Comparison of ENCODE assay signal across 1 cellular context in the genomic region with DNA sequence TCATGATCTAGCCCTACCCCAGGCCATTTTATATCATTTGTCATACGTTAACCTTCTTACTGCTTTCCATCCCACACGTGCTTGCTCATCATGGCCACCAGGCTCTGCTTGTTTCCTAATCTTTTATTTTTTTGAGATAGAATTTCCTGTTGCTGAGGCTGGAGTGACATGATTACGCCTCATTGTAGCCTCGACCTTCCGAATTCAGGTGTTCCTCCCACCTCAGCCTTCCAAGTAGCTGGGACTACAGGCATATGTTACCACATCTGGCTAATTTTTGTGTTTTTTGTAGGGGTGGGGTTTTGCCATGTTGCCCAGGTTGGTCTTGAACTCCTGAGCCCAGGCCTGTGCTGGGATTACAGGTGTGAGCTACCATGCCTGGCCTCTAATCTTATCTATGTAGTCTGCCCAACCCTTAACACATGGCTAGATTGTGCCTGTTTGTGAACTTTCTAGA.
TF ChIP-seq lines count a peak whose summit lies in the region.

No MANE protein-coding gene starts in this region.

TF ChIP-seq in K562, 482 proteins besides CTCF, POLR2A, EP300 and RAD21 (continued from another document and continues in another):
- TF ChIP-seq YY1 (IDR thresholded peaks at IDR 0.05; ENCODE audit: borderline replicate concordance in 1 of 3, control insufficient read depth in 1 of 3, extremely low read depth in 1 of 3, insufficient read depth in 3 of 3, insufficient read length in 1 of 3, insufficient replicate concordance in 2 of 3, low read depth in 1 of 3, low read length in 2 of 3) (peak in 1 of 3 experiments; percentile 83), CTBP1 (IDR thresholded peaks at IDR 0.05; ENCODE audit: borderline replicate concordance) (peak; percentile 43), GTF2E2 (tag; IDR thresholded peaks at IDR 0.05) (no peak), COPS2 (conservative IDR thresholded peaks at IDR 0.05) (no peak), KDM1A (IDR thresholded peaks at IDR 0.05) (no peak), ZNF175 (CRISPR knock-in tag; IDR thresholded peaks at IDR 0.05; ENCODE audit: low read depth) (no peak), ZEB2 (IDR thresholded peaks at IDR 0.05) (0 out of 2 replicates have a peak, but pooled peaks have one; percentile 55), YBX1 (IDR thresholded peaks at IDR 0.05) (no peak), ZNF124 (CRISPR knock-in tag; IDR thresholded peaks at IDR 0.05) (no peak), ELF2 (CRISPR knock-in tag; IDR thresholded peaks at IDR 0.05) (no peak), HIVEP1 (CRISPR knock-in tag; IDR thresholded peaks at IDR 0.05) (no peak), CSDE1 (IDR thresholded peaks at IDR 0.05) (no peak), JUND (IDR thresholded peaks at IDR 0.05; ENCODE audit: borderline replicate concordance, low read depth, low read length) (no peak), JUND (tag; IDR thresholded peaks at IDR 0.05; ENCODE audit: borderline replicate concordance, low read depth, low read length) (no peak; the same call in 2 of the 3 replicates), HNRNPH1 (optimal IDR thresholded peaks at IDR 0.05; ENCODE audit: low read depth, low read length) (no peak), CXXC5 (CRISPR knock-in tag; IDR thresholded peaks at IDR 0.05) (0 out of 2 replicates have a peak, but pooled peaks have one; percentile 24), HMG20B (CRISPR knock-in tag; IDR thresholded peaks at IDR 0.05) (no peak), MCM5 (IDR thresholded peaks at IDR 0.05; ENCODE audit: low read depth) (no peak), TAL1 (IDR thresholded peaks at IDR 0.05) (peak; percentile 32; the same call in 1 of the 2 replicates), LARP7 (IDR thresholded peaks at IDR 0.05) (no peak), SIN3B (IDR thresholded peaks at IDR 0.05; ENCODE audit: low read depth) (no peak), SMAD2 (IDR thresholded peaks at IDR 0.05; ENCODE audit: low read depth, low read length) (no peak), NFRKB (IDR thresholded peaks at IDR 0.05; ENCODE audit: low read depth) (peak; percentile 56; the same call in 1 of the 2 replicates), MAFF (IDR thresholded peaks at IDR 0.05; ENCODE audit: low read length) (no peak), ARID2 (IDR thresholded peaks at IDR 0.05) (no peak), FOXJ2 (tag; IDR thresholded peaks at IDR 0.05) (no peak)
- TF ChIP-seq, protein P1, sequence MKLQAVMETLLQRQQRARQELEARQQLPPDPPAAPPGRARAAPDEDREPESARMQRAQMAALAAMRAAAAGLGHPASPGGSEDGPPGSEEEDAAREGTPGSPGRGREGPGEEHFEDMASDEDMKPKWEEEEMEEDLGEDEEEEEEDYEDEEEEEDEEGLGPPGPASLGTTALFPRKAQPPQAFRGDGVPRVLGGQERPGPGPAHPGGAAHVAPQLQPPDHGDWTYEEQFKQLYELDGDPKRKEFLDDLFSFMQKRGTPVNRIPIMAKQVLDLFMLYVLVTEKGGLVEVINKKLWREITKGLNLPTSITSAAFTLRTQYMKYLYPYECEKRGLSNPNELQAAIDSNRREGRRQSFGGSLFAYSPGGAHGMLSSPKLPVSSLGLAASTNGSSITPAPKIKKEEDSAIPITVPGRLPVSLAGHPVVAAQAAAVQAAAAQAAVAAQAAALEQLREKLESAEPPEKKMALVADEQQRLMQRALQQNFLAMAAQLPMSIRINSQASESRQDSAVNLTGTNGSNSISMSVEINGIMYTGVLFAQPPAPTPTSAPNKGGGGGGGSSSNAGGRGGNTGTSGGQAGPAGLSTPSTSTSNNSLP (IDR thresholded peaks at IDR 0.05; ENCODE audit: borderline replicate concordance, low read depth, low read length): no peak
- TF ChIP-seq, protein P2, sequence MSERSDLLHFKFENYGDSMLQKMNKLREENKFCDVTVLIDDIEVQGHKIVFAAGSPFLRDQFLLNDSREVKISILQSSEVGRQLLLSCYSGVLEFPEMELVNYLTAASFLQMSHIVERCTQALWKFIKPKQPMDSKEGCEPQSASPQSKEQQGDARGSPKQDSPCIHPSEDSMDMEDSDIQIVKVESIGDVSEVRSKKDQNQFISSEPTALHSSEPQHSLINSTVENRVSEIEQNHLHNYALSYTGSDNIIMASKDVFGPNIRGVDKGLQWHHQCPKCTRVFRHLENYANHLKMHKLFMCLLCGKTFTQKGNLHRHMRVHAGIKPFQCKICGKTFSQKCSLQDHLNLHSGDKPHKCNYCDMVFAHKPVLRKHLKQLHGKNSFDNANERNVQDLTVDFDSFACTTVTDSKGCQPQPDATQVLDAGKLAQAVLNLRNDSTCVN (CRISPR knock-in tag; IDR thresholded peaks at IDR 0.05): no peak
- TF ChIP-seq, protein P3, sequence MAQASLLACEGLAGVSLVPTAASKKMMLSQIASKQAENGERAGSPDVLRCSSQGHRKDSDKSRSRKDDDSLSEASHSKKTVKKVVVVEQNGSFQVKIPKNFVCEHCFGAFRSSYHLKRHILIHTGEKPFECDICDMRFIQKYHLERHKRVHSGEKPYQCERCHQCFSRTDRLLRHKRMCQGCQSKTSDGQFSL (CRISPR knock-in tag; IDR thresholded peaks at IDR 0.05): no peak
- TF ChIP-seq, protein P3 (tag; IDR thresholded peaks at IDR 0.05): no peak
- TF ChIP-seq, protein P4, sequence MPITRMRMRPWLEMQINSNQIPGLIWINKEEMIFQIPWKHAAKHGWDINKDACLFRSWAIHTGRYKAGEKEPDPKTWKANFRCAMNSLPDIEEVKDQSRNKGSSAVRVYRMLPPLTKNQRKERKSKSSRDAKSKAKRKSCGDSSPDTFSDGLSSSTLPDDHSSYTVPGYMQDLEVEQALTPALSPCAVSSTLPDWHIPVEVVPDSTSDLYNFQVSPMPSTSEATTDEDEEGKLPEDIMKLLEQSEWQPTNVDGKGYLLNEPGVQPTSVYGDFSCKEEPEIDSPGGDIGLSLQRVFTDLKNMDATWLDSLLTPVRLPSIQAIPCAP (CRISPR knock-in tag; IDR thresholded peaks at IDR 0.05; ENCODE audit: borderline replicate concordance): no peak
- TF ChIP-seq, protein P5, sequence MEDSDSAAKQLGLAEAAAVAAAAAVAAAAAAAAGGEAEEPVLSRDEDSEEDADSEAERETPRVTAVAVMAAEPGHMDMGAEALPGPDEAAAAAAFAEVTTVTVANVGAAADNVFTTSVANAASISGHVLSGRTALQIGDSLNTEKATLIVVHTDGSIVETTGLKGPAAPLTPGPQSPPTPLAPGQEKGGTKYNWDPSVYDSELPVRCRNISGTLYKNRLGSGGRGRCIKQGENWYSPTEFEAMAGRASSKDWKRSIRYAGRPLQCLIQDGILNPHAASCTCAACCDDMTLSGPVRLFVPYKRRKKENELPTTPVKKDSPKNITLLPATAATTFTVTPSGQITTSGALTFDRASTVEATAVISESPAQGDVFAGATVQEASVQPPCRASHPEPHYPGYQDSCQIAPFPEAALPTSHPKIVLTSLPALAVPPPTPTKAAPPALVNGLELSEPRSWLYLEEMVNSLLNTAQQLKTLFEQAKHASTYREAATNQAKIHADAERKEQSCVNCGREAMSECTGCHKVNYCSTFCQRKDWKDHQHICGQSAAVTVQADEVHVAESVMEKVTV (CRISPR knock-in tag; IDR thresholded peaks at IDR 0.05): no peak
- TF ChIP-seq, protein P6, sequence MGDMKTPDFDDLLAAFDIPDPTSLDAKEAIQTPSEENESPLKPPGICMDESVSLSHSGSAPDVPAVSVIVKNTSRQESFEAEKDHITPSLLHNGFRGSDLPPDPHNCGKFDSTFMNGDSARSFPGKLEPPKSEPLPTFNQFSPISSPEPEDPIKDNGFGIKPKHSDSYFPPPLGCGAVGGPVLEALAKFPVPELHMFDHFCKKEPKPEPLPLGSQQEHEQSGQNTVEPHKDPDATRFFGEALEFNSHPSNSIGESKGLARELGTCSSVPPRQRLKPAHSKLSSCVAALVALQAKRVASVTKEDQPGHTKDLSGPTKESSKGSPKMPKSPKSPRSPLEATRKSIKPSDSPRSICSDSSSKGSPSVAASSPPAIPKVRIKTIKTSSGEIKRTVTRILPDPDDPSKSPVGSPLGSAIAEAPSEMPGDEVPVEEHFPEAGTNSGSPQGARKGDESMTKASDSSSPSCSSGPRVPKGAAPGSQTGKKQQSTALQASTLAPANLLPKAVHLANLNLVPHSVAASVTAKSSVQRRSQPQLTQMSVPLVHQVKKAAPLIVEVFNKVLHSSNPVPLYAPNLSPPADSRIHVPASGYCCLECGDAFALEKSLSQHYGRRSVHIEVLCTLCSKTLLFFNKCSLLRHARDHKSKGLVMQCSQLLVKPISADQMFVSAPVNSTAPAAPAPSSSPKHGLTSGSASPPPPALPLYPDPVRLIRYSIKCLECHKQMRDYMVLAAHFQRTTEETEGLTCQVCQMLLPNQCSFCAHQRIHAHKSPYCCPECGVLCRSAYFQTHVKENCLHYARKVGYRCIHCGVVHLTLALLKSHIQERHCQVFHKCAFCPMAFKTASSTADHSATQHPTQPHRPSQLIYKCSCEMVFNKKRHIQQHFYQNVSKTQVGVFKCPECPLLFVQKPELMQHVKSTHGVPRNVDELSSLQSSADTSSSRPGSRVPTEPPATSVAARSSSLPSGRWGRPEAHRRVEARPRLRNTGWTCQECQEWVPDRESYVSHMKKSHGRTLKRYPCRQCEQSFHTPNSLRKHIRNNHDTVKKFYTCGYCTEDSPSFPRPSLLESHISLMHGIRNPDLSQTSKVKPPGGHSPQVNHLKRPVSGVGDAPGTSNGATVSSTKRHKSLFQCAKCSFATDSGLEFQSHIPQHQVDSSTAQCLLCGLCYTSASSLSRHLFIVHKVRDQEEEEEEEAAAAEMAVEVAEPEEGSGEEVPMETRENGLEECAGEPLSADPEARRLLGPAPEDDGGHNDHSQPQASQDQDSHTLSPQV (IDR thresholded peaks at IDR 0.05): 0 out of 2 replicates have a peak, but pooled peaks have one; percentile 12
- TF ChIP-seq, protein P7, sequence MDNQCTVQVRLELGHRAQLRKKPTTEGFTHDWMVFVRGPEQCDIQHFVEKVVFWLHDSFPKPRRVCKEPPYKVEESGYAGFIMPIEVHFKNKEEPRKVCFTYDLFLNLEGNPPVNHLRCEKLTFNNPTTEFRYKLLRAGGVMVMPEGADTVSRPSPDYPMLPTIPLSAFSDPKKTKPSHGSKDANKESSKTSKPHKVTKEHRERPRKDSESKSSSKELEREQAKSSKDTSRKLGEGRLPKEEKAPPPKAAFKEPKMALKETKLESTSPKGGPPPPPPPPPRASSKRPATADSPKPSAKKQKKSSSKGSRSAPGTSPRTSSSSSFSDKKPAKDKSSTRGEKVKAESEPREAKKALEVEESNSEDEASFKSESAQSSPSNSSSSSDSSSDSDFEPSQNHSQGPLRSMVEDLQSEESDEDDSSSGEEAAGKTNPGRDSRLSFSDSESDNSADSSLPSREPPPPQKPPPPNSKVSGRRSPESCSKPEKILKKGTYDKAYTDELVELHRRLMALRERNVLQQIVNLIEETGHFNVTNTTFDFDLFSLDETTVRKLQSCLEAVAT (IDR thresholded peaks at IDR 0.05): 0 out of 4 replicates have a peak, but pooled peaks of 1 of the 2 experiments have one; percentile 8
- TF ChIP-seq, protein P8, sequence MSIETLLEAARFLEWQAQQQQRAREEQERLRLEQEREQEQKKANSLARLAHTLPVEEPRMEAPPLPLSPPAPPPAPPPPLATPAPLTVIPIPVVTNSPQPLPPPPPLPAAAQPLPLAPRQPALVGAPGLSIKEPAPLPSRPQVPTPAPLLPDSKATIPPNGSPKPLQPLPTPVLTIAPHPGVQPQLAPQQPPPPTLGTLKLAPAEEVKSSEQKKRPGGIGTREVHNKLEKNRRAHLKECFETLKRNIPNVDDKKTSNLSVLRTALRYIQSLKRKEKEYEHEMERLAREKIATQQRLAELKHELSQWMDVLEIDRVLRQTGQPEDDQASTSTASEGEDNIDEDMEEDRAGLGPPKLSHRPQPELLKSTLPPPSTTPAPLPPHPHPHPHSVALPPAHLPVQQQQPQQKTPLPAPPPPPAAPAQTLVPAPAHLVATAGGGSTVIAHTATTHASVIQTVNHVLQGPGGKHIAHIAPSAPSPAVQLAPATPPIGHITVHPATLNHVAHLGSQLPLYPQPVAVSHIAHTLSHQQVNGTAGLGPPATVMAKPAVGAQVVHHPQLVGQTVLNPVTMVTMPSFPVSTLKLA (conservative IDR thresholded peaks at IDR 0.05): peak; percentile 72
- TF ChIP-seq, protein P9, sequence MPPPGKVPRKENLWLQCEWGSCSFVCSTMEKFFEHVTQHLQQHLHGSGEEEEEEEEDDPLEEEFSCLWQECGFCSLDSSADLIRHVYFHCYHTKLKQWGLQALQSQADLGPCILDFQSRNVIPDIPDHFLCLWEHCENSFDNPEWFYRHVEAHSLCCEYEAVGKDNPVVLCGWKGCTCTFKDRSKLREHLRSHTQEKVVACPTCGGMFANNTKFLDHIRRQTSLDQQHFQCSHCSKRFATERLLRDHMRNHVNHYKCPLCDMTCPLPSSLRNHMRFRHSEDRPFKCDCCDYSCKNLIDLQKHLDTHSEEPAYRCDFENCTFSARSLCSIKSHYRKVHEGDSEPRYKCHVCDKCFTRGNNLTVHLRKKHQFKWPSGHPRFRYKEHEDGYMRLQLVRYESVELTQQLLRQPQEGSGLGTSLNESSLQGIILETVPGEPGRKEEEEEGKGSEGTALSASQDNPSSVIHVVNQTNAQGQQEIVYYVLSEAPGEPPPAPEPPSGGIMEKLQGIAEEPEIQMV (tag; conservative IDR thresholded peaks at IDR 0.05; ENCODE audit: low read depth): no peak
- TF ChIP-seq, protein P10, sequence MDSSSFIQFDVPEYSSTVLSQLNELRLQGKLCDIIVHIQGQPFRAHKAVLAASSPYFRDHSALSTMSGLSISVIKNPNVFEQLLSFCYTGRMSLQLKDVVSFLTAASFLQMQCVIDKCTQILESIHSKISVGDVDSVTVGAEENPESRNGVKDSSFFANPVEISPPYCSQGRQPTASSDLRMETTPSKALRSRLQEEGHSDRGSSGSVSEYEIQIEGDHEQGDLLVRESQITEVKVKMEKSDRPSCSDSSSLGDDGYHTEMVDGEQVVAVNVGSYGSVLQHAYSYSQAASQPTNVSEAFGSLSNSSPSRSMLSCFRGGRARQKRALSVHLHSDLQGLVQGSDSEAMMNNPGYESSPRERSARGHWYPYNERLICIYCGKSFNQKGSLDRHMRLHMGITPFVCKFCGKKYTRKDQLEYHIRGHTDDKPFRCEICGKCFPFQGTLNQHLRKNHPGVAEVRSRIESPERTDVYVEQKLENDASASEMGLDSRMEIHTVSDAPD (CRISPR knock-in tag; IDR thresholded peaks at IDR 0.05): no peak
- TF ChIP-seq, protein P11, sequence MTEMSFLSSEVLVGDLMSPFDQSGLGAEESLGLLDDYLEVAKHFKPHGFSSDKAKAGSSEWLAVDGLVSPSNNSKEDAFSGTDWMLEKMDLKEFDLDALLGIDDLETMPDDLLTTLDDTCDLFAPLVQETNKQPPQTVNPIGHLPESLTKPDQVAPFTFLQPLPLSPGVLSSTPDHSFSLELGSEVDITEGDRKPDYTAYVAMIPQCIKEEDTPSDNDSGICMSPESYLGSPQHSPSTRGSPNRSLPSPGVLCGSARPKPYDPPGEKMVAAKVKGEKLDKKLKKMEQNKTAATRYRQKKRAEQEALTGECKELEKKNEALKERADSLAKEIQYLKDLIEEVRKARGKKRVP (CRISPR knock-in tag; IDR thresholded peaks at IDR 0.05): no peak
- TF ChIP-seq, protein P12, sequence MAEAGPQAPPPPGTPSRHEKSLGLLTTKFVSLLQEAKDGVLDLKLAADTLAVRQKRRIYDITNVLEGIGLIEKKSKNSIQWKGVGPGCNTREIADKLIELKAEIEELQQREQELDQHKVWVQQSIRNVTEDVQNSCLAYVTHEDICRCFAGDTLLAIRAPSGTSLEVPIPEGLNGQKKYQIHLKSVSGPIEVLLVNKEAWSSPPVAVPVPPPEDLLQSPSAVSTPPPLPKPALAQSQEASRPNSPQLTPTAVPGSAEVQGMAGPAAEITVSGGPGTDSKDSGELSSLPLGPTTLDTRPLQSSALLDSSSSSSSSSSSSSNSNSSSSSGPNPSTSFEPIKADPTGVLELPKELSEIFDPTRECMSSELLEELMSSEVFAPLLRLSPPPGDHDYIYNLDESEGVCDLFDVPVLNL (CRISPR knock-in tag; IDR thresholded peaks at IDR 0.05; ENCODE audit: low read depth): no peak
